9 cellular contexts compared by ENCODE assay signal in genomic region chr17:76500745-76501017, GRCh38. TPM values are rescaled to one million over a fixed set of nuclear protein-coding genes. Genes with fewer than 3 reads are reported as not detected.
DNase-seq lines count a peak whose midpoint lies in the region; ATAC-seq, FAIRE-seq and TF ChIP-seq lines count a peak whose summit lies in the region.
"Had no signal": no experiment of that assay in that cellular context is flagged by ENCODE, and none has a peak within 500 bp of the region (broad histone marks: within the 10 kb centered on the region; RNA-seq: fewer than 3 reads in every experiment).

No MANE protein-coding gene starts in this region.

- H2AFZ ChIP-seq in OCI-LY3 (ENCODE audit: low read depth, low read length) (no peak overlapping the region; the same call in 1 of the 2 replicates), trophoblast cell (ENCODE audit: insufficient read depth, low read length, poor library complexity) (peak overlapping the region; percentile 65)

- no peak for FAIRE-seq in GM12891 (lab: Jason Lieb, UNC)

- POLR2A ChIA-PET in HEK293T (lab: Yijun Ruan, JAX), result no interaction called here

- peak; percentile 10 for ATAC-seq in GM18868 (IDR thresholded peaks at IDR 0.05; ENCODE audit: unreplicated experiment)

- CTCF ChIA-PET in HEK293T (lab: Yijun Ruan, JAX), result interaction anchor here (1.0 kb wide), 1 partner anchor 34 kb away, joined by 4 read pairs; no protein-coding TSS in a partner anchor

- no CpG with 5 or more reads among the region's 10 CpGs for WGBS in trophoblast cell (ENCODE audit: extremely low coverage, insufficient coverage, insufficient read length)

- peak overlapping the region; percentile 7 for H4K91ac ChIP-seq in trophoblast cell (ENCODE audit: low read depth, low read length)

- no peak overlapping the region for H2BK120ac ChIP-seq in trophoblast cell (ENCODE audit: insufficient read depth, low read length, poor library complexity)

- H3K18ac ChIP-seq in trophoblast cell (ENCODE audit: low read length), result no peak overlapping the region

- H3K4me2 ChIP-seq in OCI-LY3 (ENCODE audit: low read length) (peak overlapping the region; percentile 88), trophoblast cell (ENCODE audit: low read length) (peak overlapping the region; percentile 95)

- no peak for TF ChIP-seq POLR2A in GM12891 (IDR thresholded peaks at IDR 0.05; ENCODE audit: low read depth, low read length)

- no peaks in the 10 kb centered on the region for H4K20me1 ChIP-seq in OCI-LY3 (ENCODE audit: insufficient read depth, low read length)

- TF ChIP-seq CTCF in OCI-LY3 (IDR thresholded peaks at IDR 0.05; ENCODE audit: low read depth, low read length) (no peak), epithelial cell of proximal tubule (conservative IDR thresholded peaks at IDR 0.05; ENCODE audit: low read depth, low read length) (no peak)

- H3K23ac ChIP-seq in trophoblast cell (ENCODE audit: low read length), result no peak overlapping the region

- DNase-seq in epithelial cell of proximal tubule (ENCODE audit: low read depth), result no peak
- no peak for DNase-seq in trophoblast cell
- DNase-seq in DMS 273 treated with DMSO at 0.1 percent for 48 hours (lab: John Stamatoyannopoulos, UW), result no peak
- no peak for DNase-seq in HEK293T (ENCODE audit: extremely low spot score)
- no peak for DNase-seq in mucosa of gallbladder (ENCODE audit: low spot score)
- DNase-seq in GM12891 (ENCODE audit: insufficient read length, low spot score), result no peak

- peak overlapping the region; percentile 80 for H3K9ac ChIP-seq in OCI-LY3 (ENCODE audit: low read length)
- peak overlapping the region; percentile 34 for H3K9ac ChIP-seq in trophoblast cell (ENCODE audit: low read length)

- H3K79me2 ChIP-seq in OCI-LY3 (ENCODE audit: low read length) (peaks cover 40% of the 10 kb centered on the region), trophoblast cell (ENCODE audit: control insufficient read depth, insufficient read depth, low read length, poor library complexity) (no peaks in the 10 kb centered on the region)

- H3K9me3 ChIP-seq in OCI-LY3 (ENCODE audit: insufficient read depth, low read length) (no peaks in the 10 kb centered on the region), trophoblast cell (ENCODE audit: insufficient read depth, low read depth, low read length) (peaks cover 4% of the 10 kb centered on the region)

- peak overlapping the region; percentile 18 for H3K14ac ChIP-seq in trophoblast cell (ENCODE audit: low read length)

- H4K12ac ChIP-seq in trophoblast cell (ENCODE audit: low read depth, low read length), result no peak overlapping the region

- H4K8ac ChIP-seq in trophoblast cell (ENCODE audit: low read depth, low read length), result peak overlapping the region; percentile 7

- no peak overlapping the region for H3K4ac ChIP-seq in trophoblast cell (ENCODE audit: low read depth, low read length)

- H3K27ac ChIP-seq in OCI-LY3 (ENCODE audit: low read length) (no peak overlapping the region), trophoblast cell (ENCODE audit: low read depth, low read length) (no peak overlapping the region)

- H3K4me3 ChIP-seq in OCI-LY3 (ENCODE audit: low read length), result peak overlapping the region; percentile 84
- peak overlapping the region; percentile 95 for H3K4me3 ChIP-seq in epithelial cell of proximal tubule (ENCODE audit: low read depth, low read length)
- peak overlapping the region; percentile 86 for H3K4me3 ChIP-seq in trophoblast cell (ENCODE audit: low read depth, low read length)

- no peak overlapping the region for H2AK5ac ChIP-seq in trophoblast cell (ENCODE audit: low read length)

- H3K4me1 ChIP-seq in OCI-LY3 (ENCODE audit: low read length), result peaks cover 33% of the 10 kb centered on the region
- H3K4me1 ChIP-seq in trophoblast cell (ENCODE audit: control insufficient read depth in 1 of 2, insufficient read depth in 2 of 2, low read length in 2 of 2), result peaks cover 23 to 34% of the 10 kb centered on the region in 2 experiments

- no peak overlapping the region for H2BK5ac ChIP-seq in trophoblast cell (ENCODE audit: low read depth, low read length, poor library complexity)

- H2BK12ac ChIP-seq in trophoblast cell (ENCODE audit: low read length), result no peak overlapping the region

- no peaks in the 10 kb centered on the region for H3K27me3 ChIP-seq in OCI-LY3 (ENCODE audit: low read depth, low read length)
- no peaks in the 10 kb centered on the region for H3K27me3 ChIP-seq in trophoblast cell (ENCODE audit: insufficient read depth, low read length)

- peaks cover 9% of the 10 kb centered on the region for H3K36me3 ChIP-seq in OCI-LY3 (replicated peaks; ENCODE audit: low read depth, low read length)
- no peaks in the 10 kb centered on the region for H3K36me3 ChIP-seq in trophoblast cell (ENCODE audit: control insufficient read depth in 1 of 2, insufficient read depth in 2 of 2, low read length in 2 of 2)

- peaks cover 5% of the 10 kb centered on the region for H3K79me1 ChIP-seq in trophoblast cell (ENCODE audit: low read length)

TF ChIP-seq in HEK293T, 16 proteins besides CTCF, POLR2A, EP300 and RAD21:
- TF ChIP-seq SUZ12 (IDR thresholded peaks at IDR 0.05), result no peak
- no peak for TF ChIP-seq BHLHE40 (IDR thresholded peaks at IDR 0.05; ENCODE audit: borderline replicate concordance)
- no peak for TF ChIP-seq LEF1 (IDR thresholded peaks at IDR 0.05; ENCODE audit: borderline replicate concordance)
- no peak for TF ChIP-seq SP1 (IDR thresholded peaks at IDR 0.05)
- TF ChIP-seq FOXK2 (IDR thresholded peaks at IDR 0.05), result no peak
- no peak for TF ChIP-seq L3MBTL2 (conservative IDR thresholded peaks at IDR 0.05)
- no peak for TF ChIP-seq ARNT (IDR thresholded peaks at IDR 0.05)
- no peak for TF ChIP-seq HDGF (IDR thresholded peaks at IDR 0.05; ENCODE audit: borderline replicate concordance)
- no peak for TF ChIP-seq ELF4 (IDR thresholded peaks at IDR 0.05)
- no peak for TF ChIP-seq PKNOX1 (IDR thresholded peaks at IDR 0.05)
- no peak for TF ChIP-seq TARDBP (IDR thresholded peaks at IDR 0.05)
- TF ChIP-seq ZNF384 (IDR thresholded peaks at IDR 0.05), result no peak
- TF ChIP-seq FOXM1 (IDR thresholded peaks at IDR 0.05; ENCODE audit: borderline replicate concordance), result no peak
- TF ChIP-seq FOXA1 (IDR thresholded peaks at IDR 0.05), result no peak
- no peak for TF ChIP-seq CTBP1 (IDR thresholded peaks at IDR 0.05; ENCODE audit: borderline replicate concordance)
- no peak for TF ChIP-seq NFRKB (IDR thresholded peaks at IDR 0.05)

TF ChIP-seq in GM12891, 5 proteins besides CTCF, POLR2A, EP300 and RAD21:
- no peak for TF ChIP-seq POLR2AphosphoS5 (IDR thresholded peaks at IDR 0.05; ENCODE audit: low read depth, low read length)

RNA-seq across cellular contexts. Expression of gene RHBDF2, which starts 0.5 kb away (rescaled TPM):
- total RNA-seq in epithelial cell of proximal tubule (35.2 and 101 TPM in 2 replicates), mucosa of gallbladder (48.8 TPM)
- polyA plus RNA-seq in trophoblast cell (2013), result 11.1 and 11.6 TPM in 2 replicates
- polyA plus RNA-seq in GM12891 (2012; ENCODE audit: low read depth, missing spikeins), result 11.8 TPM

RNA-seq across cellular contexts. Expression of gene AANAT, which starts 33.3 kb away (rescaled TPM):
- total RNA-seq in epithelial cell of proximal tubule, result not detected in 2 replicates
- 0.07 TPM in 1 of 2 replicates, not detected in the other for polyA plus RNA-seq in trophoblast cell (2013)
- not detected for total RNA-seq in mucosa of gallbladder
- 0.13 TPM for polyA plus RNA-seq in GM12891 (2012; ENCODE audit: low read depth, missing spikeins)
- total RNA-seq: RPMI7951 had no signal

RNA-seq across cellular contexts. Expression of gene CYGB, which starts 36.8 kb away (rescaled TPM):
- total RNA-seq in epithelial cell of proximal tubule, result 10.2 and 49.9 TPM in 2 replicates
- polyA plus RNA-seq in trophoblast cell (2013), result 5.7 and 6.8 TPM in 2 replicates
- 14.7 TPM for total RNA-seq in mucosa of gallbladder
- not detected for polyA plus RNA-seq in GM12891 (2012; ENCODE audit: low read depth, missing spikeins)

RNA-seq across cellular contexts. Expression of gene PRCD, which starts 39.2 kb away (rescaled TPM):
- 0.22 and 5.8 TPM in 2 replicates for total RNA-seq in epithelial cell of proximal tubule
- polyA plus RNA-seq in trophoblast cell (2013), result 0.23 and 0.50 TPM in 2 replicates
- total RNA-seq in mucosa of gallbladder, result 4.3 TPM
- polyA plus RNA-seq in GM12891 (2012; ENCODE audit: low read depth, missing spikeins), result 0.23 TPM

RNA-seq across cellular contexts. Expression of gene UBE2O, which starts 47.7 kb away (rescaled TPM):
- total RNA-seq in epithelial cell of proximal tubule (15.6 and 23.6 TPM in 2 replicates), mucosa of gallbladder (26.0 TPM)
- 13.1 and 13.4 TPM in 2 replicates for polyA plus RNA-seq in trophoblast cell (2013)
- polyA plus RNA-seq in GM12891 (2012; ENCODE audit: low read depth, missing spikeins), result 14.6 TPM
